Comparison of ENCODE assay signal across 24 cellular contexts in the genomic region with DNA sequence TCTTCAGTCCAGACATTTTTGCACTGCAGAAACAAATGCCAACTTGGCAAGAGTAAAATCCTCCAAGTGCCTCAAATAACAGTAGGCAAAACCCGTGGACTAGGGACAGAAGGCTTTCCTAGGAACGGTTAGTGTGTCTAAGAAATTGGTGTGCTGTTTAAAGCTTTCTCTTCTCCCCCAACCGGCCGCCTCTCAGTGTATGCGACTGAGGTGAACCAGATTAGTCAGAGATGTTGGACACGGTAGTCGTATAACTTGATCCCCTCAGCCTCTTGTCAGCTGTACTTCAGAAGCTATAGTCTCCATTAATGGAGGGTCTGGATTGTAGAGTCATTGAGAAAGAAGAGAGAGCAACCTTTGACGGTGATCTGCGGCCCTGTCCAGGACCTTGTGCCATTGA. TPM values are rescaled to one million over a fixed set of nuclear protein-coding genes. Genes with fewer than 3 reads are reported as not detected.
A peak's percentile ranks its signal among the peaks of the same experiment; 100 is the strongest.
DNase-seq lines count a peak whose midpoint lies in the region; ATAC-seq and TF ChIP-seq lines count a peak whose summit lies in the region.
"Had no signal": no experiment of that assay in that cellular context is flagged by ENCODE, and none has a peak within 500 bp of the region (broad histone marks: within the 10 kb centered on the region; RNA-seq: fewer than 3 reads in every experiment).

No MANE protein-coding gene starts in this region.

- peaks cover 87% of the 10 kb centered on the region for H3K4me1 ChIP-seq in left ventricle myocardium inferior
- peaks cover 7 to 86% (median 77%) of the 10 kb centered on the region in 12 donors for H3K4me1 ChIP-seq in heart left ventricle
- peaks cover 8% of the 10 kb centered on the region for H3K4me1 ChIP-seq in endodermal cell (ENCODE audit: control insufficient read depth, insufficient read depth, low read length)
- H3K4me1 ChIP-seq in trophoblast cell (ENCODE audit: control insufficient read depth in 1 of 2, insufficient read depth in 2 of 2, low read length in 2 of 2) = peaks cover 17 to 19% of the 10 kb centered on the region in 2 experiments
- H3K4me1 ChIP-seq in thyroid gland = peaks cover 59 to 73% of the 10 kb centered on the region in 2 donors
- no peaks in the 10 kb centered on the region for H3K4me1 ChIP-seq in CD8-positive, alpha-beta memory T cell (ENCODE audit: insufficient read depth, low read length)

- no peak for ATAC-seq in heart left ventricle
- ATAC-seq: activated CD4-positive, CD25-positive, alpha-beta regulatory T cell treated with anti-CD3 and anti-CD28 coated beads, Interleukin-2, amount 50 U/mL, for 24 hours; activated CD8-positive, alpha-beta T cell treated with anti-CD3 and anti-CD28 coated beads for 36 hours; naive thymus-derived CD8-positive, alpha-beta T cell had no signal

- H4K8ac ChIP-seq in trophoblast cell (ENCODE audit: low read depth, low read length) = no peak overlapping the region

- H3K36me3 Mint-ChIP-seq in endodermal cell (ENCODE audit: low read depth) = peaks cover 12% of the 10 kb centered on the region
- H3K36me3 Mint-ChIP-seq in CD8-positive, alpha-beta memory T cell = peaks cover 0 to 9% (median 0%) of the 10 kb centered on the region in 3 donors

- POLR2A ChIA-PET in CD8-positive, alpha-beta memory T cell (lab: Charles Lee) = no interaction called here

- no peak overlapping the region for H3K4me2 ChIP-seq in trophoblast cell (ENCODE audit: low read length)

- intact Hi-C loops in left ventricle myocardium inferior (cut with micrococcal nuclease) (no loop called here), heart left ventricle (cut with DNase I) (no loop called here), thyroid gland (cut with DNase I) (no loop called here)

- H3K9me3 ChIP-seq in left ventricle myocardium inferior (replicated peaks) (no peaks in the 10 kb centered on the region), heart left ventricle (no peaks in the 10 kb centered on the region), endodermal cell (ENCODE audit: control insufficient read depth, low read length) (no peaks in the 10 kb centered on the region), trophoblast cell (ENCODE audit: insufficient read depth, low read depth, low read length) (no peaks in the 10 kb centered on the region), thyroid gland (no peaks in the 10 kb centered on the region)
- H3K9me3 ChIP-seq in CD8-positive, alpha-beta memory T cell (ENCODE audit: low read length) = no peaks in the 10 kb centered on the region
- H3K9me3 ChIP-seq: ovary, Peyer's patch, stomach had no signal

- no peak overlapping the region for H3K14ac ChIP-seq in trophoblast cell (ENCODE audit: low read length)

- H3K9ac ChIP-seq in endodermal cell (ENCODE audit: extremely low read depth, low read length, poor library complexity, severe bottlenecking) (no peak overlapping the region), trophoblast cell (ENCODE audit: low read length) (no peak overlapping the region)

- H3K4me3 ChIP-seq in left ventricle myocardium inferior (no peak overlapping the region), heart left ventricle (no peak overlapping the region), endodermal cell (ENCODE audit: low read length) (no peak overlapping the region), trophoblast cell (ENCODE audit: low read depth, low read length) (no peak overlapping the region), thyroid gland (replicated peaks in 1 of 3) (no peak overlapping the region)
- no peak overlapping the region for H3K4me3 ChIP-seq in CD8-positive, alpha-beta memory T cell (ENCODE audit: low read length)
- H3K4me3 ChIP-seq: ovary, Peyer's patch, stomach had no signal

- peaks cover 3% of the 10 kb centered on the region for H3K79me1 ChIP-seq in trophoblast cell (ENCODE audit: low read length)

- no peak overlapping the region for H2BK5ac ChIP-seq in trophoblast cell (ENCODE audit: low read depth, low read length, poor library complexity)

- no peak overlapping the region for H4K12ac ChIP-seq in trophoblast cell (ENCODE audit: low read depth, low read length)

- H3K27me3 ChIP-seq in left ventricle myocardium inferior (ENCODE audit: low read depth) (no peaks in the 10 kb centered on the region), heart left ventricle (no peaks in the 10 kb centered on the region), endodermal cell (ENCODE audit: control insufficient read depth, insufficient read depth, low read length, poor library complexity, severe bottlenecking) (no peaks in the 10 kb centered on the region), trophoblast cell (ENCODE audit: insufficient read depth, low read length) (no peaks in the 10 kb centered on the region), thyroid gland (no peaks in the 10 kb centered on the region)
- H3K27me3 ChIP-seq in CD8-positive, alpha-beta memory T cell (ENCODE audit: insufficient read depth, low read length, poor library complexity, severe bottlenecking) = no peaks in the 10 kb centered on the region
- H3K27me3 ChIP-seq: ovary, Peyer's patch, stomach had no signal

- no peak overlapping the region for H2BK120ac ChIP-seq in trophoblast cell (ENCODE audit: insufficient read depth, low read length, poor library complexity)

- H3K23ac ChIP-seq in trophoblast cell (ENCODE audit: low read length) = no peak overlapping the region

- WGBS in heart left ventricle, 4 donors = 53 to 64% (median 58%) methylated on average over 9 of the region's 9 CpGs
- 96 to 100% methylated on average over 3 to 9 of the region's 9 CpGs for WGBS in endodermal cell (ENCODE audit: insufficient coverage in 1 of 2, insufficient read length in 1 of 2), 2 experiments
- WGBS in trophoblast cell (ENCODE audit: extremely low coverage, insufficient coverage, insufficient read length) = no CpG with 5 or more reads among the region's 9 CpGs
- 50 to 51% methylated on average over 9 of the region's 9 CpGs for WGBS in thyroid gland, 2 donors

- H3K27me3 Mint-ChIP-seq in endodermal cell (ENCODE audit: insufficient read depth) = no peaks in the 10 kb centered on the region
- peaks cover 7 to 35% of the 10 kb centered on the region in 2 donors for H3K27me3 Mint-ChIP-seq in CD8-positive, alpha-beta memory T cell
- H3K27me3 Mint-ChIP-seq: brain had no signal

- no peak overlapping the region for H4K91ac ChIP-seq in trophoblast cell (ENCODE audit: low read depth, low read length)

- H3K36me3 ChIP-seq in left ventricle myocardium inferior = peaks cover 3% of the 10 kb centered on the region
- no peaks in the 10 kb centered on the region for H3K36me3 ChIP-seq in heart left ventricle
- H3K36me3 ChIP-seq in endodermal cell (ENCODE audit: control insufficient read depth, insufficient read depth, low read length) = no peaks in the 10 kb centered on the region
- H3K36me3 ChIP-seq in trophoblast cell (ENCODE audit: control insufficient read depth in 1 of 2, insufficient read depth in 2 of 2, low read length in 2 of 2) = peaks cover 0 to 2% of the 10 kb centered on the region in 2 experiments
- H3K36me3 ChIP-seq in thyroid gland = no peaks in the 10 kb centered on the region
- no peaks in the 10 kb centered on the region for H3K36me3 ChIP-seq in CD8-positive, alpha-beta memory T cell (ENCODE audit: insufficient read depth, low read length)
- H3K36me3 ChIP-seq: ovary, Peyer's patch, stomach had no signal

- H2AFZ ChIP-seq in trophoblast cell (ENCODE audit: insufficient read depth, low read length, poor library complexity) = no peak overlapping the region

- TF ChIP-seq CTCF in left ventricle myocardium inferior (IDR thresholded peaks at IDR 0.05; ENCODE audit: borderline replicate concordance) (no peak), heart left ventricle (IDR thresholded peaks at IDR 0.05) (no peak), endodermal cell (conservative IDR thresholded peaks at IDR 0.05) (no peak), thyroid gland (IDR thresholded peaks at IDR 0.05) (no peak)

- no peak overlapping the region for H2BK12ac ChIP-seq in trophoblast cell (ENCODE audit: low read length)

- peak overlapping the region; percentile 38 for H3K4ac ChIP-seq in trophoblast cell (ENCODE audit: low read depth, low read length)

- no peak for DNase-seq in left ventricle myocardium inferior
- DNase-seq in heart left ventricle = no peak
- DNase-seq in endodermal cell = no peak
- no peak for DNase-seq in trophoblast cell
- DNase-seq in thyroid gland = peak; percentile 49 to 59
- DNase-seq in cerebellum (ENCODE audit: low spot score) = no peak
- no peak for DNase-seq in 8988T
- no peak for DNase-seq in CD8-positive, alpha-beta memory T cell
- DNase-seq: activated CD8-positive, alpha-beta T cell treated with anti-CD3 and anti-CD28 coated beads for 36 hours; activated naive CD8-positive, alpha-beta T cell treated with anti-CD3 and anti-CD28 coated beads for 36 hours; cortex of kidney; DND-41; Karpas-422; kidney glomerular epithelial cell; MV-4-11; naive thymus-derived CD8-positive, alpha-beta T cell; NCI-H146; NCI-H526; ovary; Peyer's patch; stomach had no signal

- peak overlapping the region; percentile 95 for H3K27ac ChIP-seq in left ventricle myocardium inferior (replicated peaks)
- peak overlapping the region in 5 of 12 donors; percentile 13 to 29 (median 19) for H3K27ac ChIP-seq in heart left ventricle
- H3K27ac ChIP-seq in endodermal cell (ENCODE audit: low read depth, low read length) = no peak overlapping the region
- H3K27ac ChIP-seq in trophoblast cell (ENCODE audit: low read depth, low read length) = no peak overlapping the region
- H3K27ac ChIP-seq in thyroid gland = peak overlapping the region; percentile 74 to 77 (median 75)
- H3K27ac ChIP-seq in CD8-positive, alpha-beta memory T cell (ENCODE audit: low read depth, low read length) = no peak overlapping the region
- H3K27ac ChIP-seq: Peyer's patch, stomach had no signal

- H3K9me3 Mint-ChIP-seq in endodermal cell = peaks cover 6% of the 10 kb centered on the region
- peaks cover 0 to 5% (median 0%) of the 10 kb centered on the region in 5 donors for H3K9me3 Mint-ChIP-seq in CD8-positive, alpha-beta memory T cell
- H3K9me3 Mint-ChIP-seq: activated CD8-positive, alpha-beta T cell treated with anti-CD3 and anti-CD28 coated beads for 36 hours had no signal

- peak overlapping the region; percentile 22 for H3K27ac Mint-ChIP-seq in endodermal cell
- H3K27ac Mint-ChIP-seq in CD8-positive, alpha-beta memory T cell = no peak overlapping the region
- H3K27ac Mint-ChIP-seq: activated CD8-positive, alpha-beta T cell treated with anti-CD3 and anti-CD28 coated beads for 36 hours; activated naive CD8-positive, alpha-beta T cell treated with anti-CD3 and anti-CD28 coated beads for 36 hours; B cell had no signal

- CTCF ChIA-PET in CD8-positive, alpha-beta memory T cell (lab: Charles Lee) = no interaction called here

- H3K4me1 Mint-ChIP-seq in endodermal cell = peaks cover 43% of the 10 kb centered on the region
- H3K4me1 Mint-ChIP-seq in CD8-positive, alpha-beta memory T cell = peaks cover 0 to 7% (median 0%) of the 10 kb centered on the region in 3 donors

- no peak overlapping the region for H3K4me3 Mint-ChIP-seq in endodermal cell
- no peak overlapping the region for H3K4me3 Mint-ChIP-seq in CD8-positive, alpha-beta memory T cell
- H3K4me3 Mint-ChIP-seq: activated CD8-positive, alpha-beta T cell treated with anti-CD3 and anti-CD28 coated beads for 36 hours; activated naive CD8-positive, alpha-beta T cell treated with anti-CD3 and anti-CD28 coated beads for 36 hours; B cell; brain; naive thymus-derived CD8-positive, alpha-beta T cell had no signal

- H3K79me2 ChIP-seq in trophoblast cell (ENCODE audit: control insufficient read depth, insufficient read depth, low read length, poor library complexity) = peaks cover 6% of the 10 kb centered on the region

- peak overlapping the region; percentile 8 for H3K18ac ChIP-seq in trophoblast cell (ENCODE audit: low read length)

- TF ChIP-seq POLR2A in heart left ventricle (IDR thresholded peaks at IDR 0.05) = no peak
- TF ChIP-seq POLR2A in thyroid gland (IDR thresholded peaks at IDR 0.05) = peak in 1 of 2 donors; percentile 36

- no peak overlapping the region for H2AK5ac ChIP-seq in trophoblast cell (ENCODE audit: low read length)

RNA-seq across cellular contexts. Expression of a gene that starts 21.7 kb away (rescaled TPM):
- 258 TPM for total RNA-seq in left ventricle myocardium inferior
- total RNA-seq in heart left ventricle = 100 to 1,000 TPM; 141 to 413 (median 277) TPM
- 10 to 100 TPM; 48.7 to 63.8 TPM for polyA plus RNA-seq in heart left ventricle
- total RNA-seq in endodermal cell = 100 to 1,000 TPM in 1 of 2 donors, 10 to 100 TPM in 1; 98.5 to 213 TPM
- polyA plus RNA-seq in endodermal cell (2013, experiment 1 of 2) = 28.0 TPM
- polyA plus RNA-seq in endodermal cell (2013, experiment 2 of 2) = 25.9 TPM
- 104 and 107 TPM in 2 replicates for polyA plus RNA-seq in trophoblast cell (2013)
- 100 to 1,000 TPM; 135 to 199 (median 167) TPM for total RNA-seq in thyroid gland
- total RNA-seq in cerebellum = 35.7 TPM
- 10 to 100 TPM in 1 of 2 experiments, 1 to 10 TPM in 1; 6.2 to 10.7 TPM for total RNA-seq in CD8-positive, alpha-beta memory T cell
- 1.2 TPM for polyA plus RNA-seq in CD8-positive, alpha-beta memory T cell

Comparison
In these comparisons a context has a peak if more than half of its experiments do, and no peak if none do; other contexts are left out.
1. DNase-seq: peak in thyroid gland (2 of 2); none in left ventricle myocardium inferior (single experiment), heart left ventricle (0 of 5), endodermal cell (single experiment), trophoblast cell (0 of 2), cerebellum (single experiment), 8988T (single experiment) and CD8-positive, alpha-beta memory T cell (0 of 5).
2. H3K27ac ChIP-seq: peak in left ventricle myocardium inferior (single experiment) and thyroid gland (3 of 3); none in endodermal cell (single experiment), trophoblast cell (single experiment) and CD8-positive, alpha-beta memory T cell (single experiment).